ENCODE assay signal across 1 cellular context in genomic region chr15:78065284-78065872, GRCh38.
TF ChIP-seq lines count a peak whose summit lies in the region.

No MANE protein-coding gene starts in this region.

TF ChIP-seq in HepG2, 621 proteins besides CTCF, POLR2A, EP300 and RAD21 (continued from another document and continues in another):
- TF ChIP-seq ZNF225 (CRISPR knock-in tag; IDR thresholded peaks at IDR 0.05) (no peak), ZNF569 (CRISPR knock-in tag; IDR thresholded peaks at IDR 0.05; ENCODE audit: borderline replicate concordance) (no peak), ZNF552 (CRISPR knock-in tag; IDR thresholded peaks at IDR 0.05; ENCODE audit: borderline replicate concordance) (no peak), CSRNP1 (CRISPR knock-in tag; IDR thresholded peaks at IDR 0.05) (0 out of 2 replicates have a peak, but pooled peaks have one; percentile 17), ZNF180 (CRISPR knock-in tag; IDR thresholded peaks at IDR 0.05; ENCODE audit: borderline replicate concordance, low read depth) (no peak), ZNF317 (CRISPR knock-in tag; IDR thresholded peaks at IDR 0.05) (peak; percentile 79), ZNF124 (CRISPR knock-in tag; IDR thresholded peaks at IDR 0.05) (peak; percentile 57; the same call in 1 of the 2 replicates), ZNF841 (CRISPR knock-in tag; IDR thresholded peaks at IDR 0.05; ENCODE audit: borderline replicate concordance) (no peak), CBFB (CRISPR knock-in tag; IDR thresholded peaks at IDR 0.05) (peak; percentile 99), ZNF572 (CRISPR knock-in tag; IDR thresholded peaks at IDR 0.05) (no peak), TEF (CRISPR knock-in tag; IDR thresholded peaks at IDR 0.05) (no peak), MTF1 (CRISPR knock-in tag; IDR thresholded peaks at IDR 0.05) (no peak), TEAD2 (CRISPR knock-in tag; IDR thresholded peaks at IDR 0.05) (no peak), HNRNPK (IDR thresholded peaks at IDR 0.05; ENCODE audit: low read depth, low read length, poor library complexity, severe bottlenecking) (no peak), ZNF724P (CRISPR knock-in tag; IDR thresholded peaks at IDR 0.05; ENCODE audit: borderline replicate concordance) (no peak), ZNF362 (CRISPR knock-in tag; IDR thresholded peaks at IDR 0.05; ENCODE audit: borderline replicate concordance) (peak; percentile 61; the same call in 1 of the 2 replicates), ZNF891 (CRISPR knock-in tag; IDR thresholded peaks at IDR 0.05) (no peak), HIC2 (CRISPR knock-in tag; IDR thresholded peaks at IDR 0.05; ENCODE audit: low read depth) (0 out of 2 replicates have a peak, but pooled peaks have one; percentile 41), ARID5B (CRISPR knock-in tag; IDR thresholded peaks at IDR 0.05) (peak; percentile 100), FOXP4 (CRISPR knock-in tag; IDR thresholded peaks at IDR 0.05) (peak; percentile 95), FOXK1 (CRISPR knock-in tag; IDR thresholded peaks at IDR 0.05; ENCODE audit: borderline replicate concordance, low read depth) (peak; percentile 97), ZNF136 (CRISPR knock-in tag; IDR thresholded peaks at IDR 0.05; ENCODE audit: low read depth) (0 out of 2 replicates have a peak, but pooled peaks have one; percentile 74), ZNF256 (CRISPR knock-in tag; conservative IDR thresholded peaks at IDR 0.05) (no peak), NR3C1 (CRISPR knock-in tag; IDR thresholded peaks at IDR 0.05) (no peak), DBP (CRISPR knock-in tag; IDR thresholded peaks at IDR 0.05; ENCODE audit: not compliant biosample characterization) (no peak), RNF219 (CRISPR knock-in tag; IDR thresholded peaks at IDR 0.05) (no peak), KMT2B (CRISPR knock-in tag; IDR thresholded peaks at IDR 0.05) (peak; percentile 88), ZSCAN31 (CRISPR knock-in tag; IDR thresholded peaks at IDR 0.05; ENCODE audit: low read depth) (peak; percentile 56; the same call in 1 of the 2 replicates), PHF5A (CRISPR knock-in tag; IDR thresholded peaks at IDR 0.05; ENCODE audit: low read depth, unreplicated experiment) (peak; percentile 95), ZFYVE20 (CRISPR knock-in tag; IDR thresholded peaks at IDR 0.05; ENCODE audit: borderline replicate concordance, low read depth) (no peak)
- TF ChIP-seq, protein P1, sequence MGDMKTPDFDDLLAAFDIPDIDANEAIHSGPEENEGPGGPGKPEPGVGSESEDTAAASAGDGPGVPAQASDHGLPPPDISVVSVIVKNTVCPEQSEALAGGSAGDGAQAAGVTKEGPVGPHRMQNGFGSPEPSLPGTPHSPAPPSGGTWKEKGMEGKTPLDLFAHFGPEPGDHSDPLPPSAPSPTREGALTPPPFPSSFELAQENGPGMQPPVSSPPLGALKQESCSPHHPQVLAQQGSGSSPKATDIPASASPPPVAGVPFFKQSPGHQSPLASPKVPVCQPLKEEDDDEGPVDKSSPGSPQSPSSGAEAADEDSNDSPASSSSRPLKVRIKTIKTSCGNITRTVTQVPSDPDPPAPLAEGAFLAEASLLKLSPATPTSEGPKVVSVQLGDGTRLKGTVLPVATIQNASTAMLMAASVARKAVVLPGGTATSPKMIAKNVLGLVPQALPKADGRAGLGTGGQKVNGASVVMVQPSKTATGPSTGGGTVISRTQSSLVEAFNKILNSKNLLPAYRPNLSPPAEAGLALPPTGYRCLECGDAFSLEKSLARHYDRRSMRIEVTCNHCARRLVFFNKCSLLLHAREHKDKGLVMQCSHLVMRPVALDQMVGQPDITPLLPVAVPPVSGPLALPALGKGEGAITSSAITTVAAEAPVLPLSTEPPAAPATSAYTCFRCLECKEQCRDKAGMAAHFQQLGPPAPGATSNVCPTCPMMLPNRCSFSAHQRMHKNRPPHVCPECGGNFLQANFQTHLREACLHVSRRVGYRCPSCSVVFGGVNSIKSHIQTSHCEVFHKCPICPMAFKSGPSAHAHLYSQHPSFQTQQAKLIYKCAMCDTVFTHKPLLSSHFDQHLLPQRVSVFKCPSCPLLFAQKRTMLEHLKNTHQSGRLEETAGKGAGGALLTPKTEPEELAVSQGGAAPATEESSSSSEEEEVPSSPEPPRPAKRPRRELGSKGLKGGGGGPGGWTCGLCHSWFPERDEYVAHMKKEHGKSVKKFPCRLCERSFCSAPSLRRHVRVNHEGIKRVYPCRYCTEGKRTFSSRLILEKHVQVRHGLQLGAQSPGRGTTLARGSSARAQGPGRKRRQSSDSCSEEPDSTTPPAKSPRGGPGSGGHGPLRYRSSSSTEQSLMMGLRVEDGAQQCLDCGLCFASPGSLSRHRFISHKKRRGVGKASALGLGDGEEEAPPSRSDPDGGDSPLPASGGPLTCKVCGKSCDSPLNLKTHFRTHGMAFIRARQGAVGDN (CRISPR knock-in tag; IDR thresholded peaks at IDR 0.05): peak; percentile 70; the same call in 1 of the 2 replicates
- TF ChIP-seq, protein P2, sequence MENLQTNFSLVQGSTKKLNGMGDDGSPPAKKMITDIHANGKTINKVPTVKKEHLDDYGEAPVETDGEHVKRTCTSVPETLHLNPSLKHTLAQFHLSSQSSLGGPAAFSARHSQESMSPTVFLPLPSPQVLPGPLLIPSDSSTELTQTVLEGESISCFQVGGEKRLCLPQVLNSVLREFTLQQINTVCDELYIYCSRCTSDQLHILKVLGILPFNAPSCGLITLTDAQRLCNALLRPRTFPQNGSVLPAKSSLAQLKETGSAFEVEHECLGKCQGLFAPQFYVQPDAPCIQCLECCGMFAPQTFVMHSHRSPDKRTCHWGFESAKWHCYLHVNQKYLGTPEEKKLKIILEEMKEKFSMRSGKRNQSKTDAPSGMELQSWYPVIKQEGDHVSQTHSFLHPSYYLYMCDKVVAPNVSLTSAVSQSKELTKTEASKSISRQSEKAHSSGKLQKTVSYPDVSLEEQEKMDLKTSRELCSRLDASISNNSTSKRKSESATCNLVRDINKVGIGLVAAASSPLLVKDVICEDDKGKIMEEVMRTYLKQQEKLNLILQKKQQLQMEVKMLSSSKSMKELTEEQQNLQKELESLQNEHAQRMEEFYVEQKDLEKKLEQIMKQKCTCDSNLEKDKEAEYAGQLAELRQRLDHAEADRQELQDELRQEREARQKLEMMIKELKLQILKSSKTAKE (CRISPR knock-in tag; IDR thresholded peaks at IDR 0.05; ENCODE audit: borderline replicate concordance): peak; percentile 98
